In the genomic region with DNA sequence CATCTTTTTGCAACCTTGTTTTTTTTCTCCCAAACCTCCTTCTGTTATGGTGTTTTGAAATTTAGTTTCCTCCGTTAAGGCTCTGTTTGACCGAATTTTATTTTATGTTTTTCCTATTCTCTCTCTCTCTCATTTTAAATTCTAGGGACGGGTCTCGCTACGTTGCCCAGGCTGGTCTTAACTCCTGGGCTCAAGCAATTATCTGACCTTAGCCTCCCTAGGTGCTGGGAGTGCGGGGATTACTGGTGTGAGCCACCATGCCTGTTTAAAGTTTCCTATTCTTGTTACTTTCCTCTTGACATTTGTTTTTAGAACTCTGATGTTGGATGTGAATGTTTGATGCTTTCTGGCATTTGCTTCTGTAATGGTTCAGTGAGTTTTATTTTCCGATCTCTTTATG, we compare ENCODE assay signal across 8 cellular contexts. TPM values are rescaled to one million over a fixed set of nuclear protein-coding genes. Genes with fewer than 3 reads are reported as not detected.
DNase-seq lines count a peak whose midpoint lies in the region; ATAC-seq, FAIRE-seq and TF ChIP-seq lines count a peak whose summit lies in the region.

No MANE protein-coding gene starts in this region.

- H3K9ac ChIP-seq in K562 (ENCODE audit: insufficient read depth in 1 of 2, low read depth in 2 of 2, low read length in 2 of 2): peak overlapping the region; percentile 46 to 84; a peak in 3 of 4 replicates
- peak overlapping the region; percentile 94 for H3K9ac ChIP-seq in mesenchymal stem cell (ENCODE audit: low read length)

- CTCF ChIA-PET in K562 (lab: Yijun Ruan, JAX; ENCODE audit: low intra/inter-chr PET ratio): no interaction called here

- H3K27ac ChIP-seq in cardiac muscle cell (peak overlapping the region; percentile 97), K562 (ENCODE audit: extremely low read depth, low read depth, low read length) (0 out of 3 replicates have a peak overlapping the region, but pooled peaks have one; percentile 87), mesenchymal stem cell (ENCODE audit: low read length, poor library complexity, severe bottlenecking) (no peak overlapping the region), upper lobe of right lung (peak overlapping the region; percentile 89)

- POLR2A ChIA-PET in K562 (lab: Yijun Ruan, JAX): no interaction called here

- H3K9me3 ChIP-seq in cardiac muscle cell (ENCODE audit: low read depth) (no peaks in the 10 kb centered on the region), K562 (replicated peaks; ENCODE audit: control insufficient read depth, insufficient read depth, low read depth, low read length) (no peaks in the 10 kb centered on the region), mesenchymal stem cell (ENCODE audit: control insufficient read depth, low read length) (no peaks in the 10 kb centered on the region), upper lobe of right lung (no peaks in the 10 kb centered on the region)

- ATAC-seq in left cardiac atrium (no peak), K562 (no peak), upper lobe of right lung (no peak), HG03097 (IDR thresholded peaks at IDR 0.05; ENCODE audit: low FRiP score, unreplicated experiment) (no peak), HG02610 (IDR thresholded peaks at IDR 0.05; ENCODE audit: unreplicated experiment) (no peak)

- DNase-seq in cardiac muscle cell (ENCODE audit: low read depth in 1 of 2, low spot score in 1 of 2): no peak
- DNase-seq in left cardiac atrium: no peak
- peak in 1 of 4 experiments; percentile 9 for DNase-seq in K562 (ENCODE audit: extremely low read depth in 1 of 4, low spot score in 3 of 4)
- no peak for DNase-seq in mesenchymal stem cell
- DNase-seq in upper lobe of right lung: no peak
- no peak for DNase-seq in head of caudate nucleus

- no peak overlapping the region for H2BK12ac ChIP-seq in mesenchymal stem cell (ENCODE audit: low read length in 2 of 2)

- BruUV-seq in K562 (replicated peaks; lab: Mats Ljungman, UMichigan): no TSS peak

- no peak overlapping the region for H2BK120ac ChIP-seq in mesenchymal stem cell (ENCODE audit: low read depth, low read length)

- peak overlapping the region; percentile 71 for H3K4me2 ChIP-seq in K562 (ENCODE audit: insufficient read depth, low read length)
- H3K4me2 ChIP-seq in mesenchymal stem cell (ENCODE audit: low read length, poor library complexity, severe bottlenecking): peak overlapping the region; percentile 93

- no peak overlapping the region for H4K8ac ChIP-seq in mesenchymal stem cell (ENCODE audit: low read length)

- no peak overlapping the region for H3K4ac ChIP-seq in mesenchymal stem cell (ENCODE audit: low read depth in 1 of 2, low read length in 2 of 2)

- H3K14ac ChIP-seq in mesenchymal stem cell (ENCODE audit: low read length in 2 of 2): no peak overlapping the region

- 3% methylated on average over 6 of the region's 7 CpGs for WGBS in K562 (ENCODE audit: insufficient coverage, low coverage, missing lambda C conversion rate)
- WGBS in mesenchymal stem cell: 51% methylated on average over 7 of the region's 7 CpGs

- H3K4me3 ChIP-seq in cardiac muscle cell: peak overlapping the region; percentile 90
- H3K4me3 ChIP-seq in K562: peak overlapping the region; percentile 90
- H3K4me3 ChIP-seq in mesenchymal stem cell (ENCODE audit: insufficient read depth in 1 of 2, low read depth in 1 of 2, low read length in 2 of 2): peak overlapping the region; percentile 44 to 83
- H3K4me3 ChIP-seq in upper lobe of right lung: peak overlapping the region; percentile 91

- no peak overlapping the region for H4K91ac ChIP-seq in mesenchymal stem cell (ENCODE audit: low read length)

- no peaks in the 10 kb centered on the region for H3K9me1 ChIP-seq in K562 (ENCODE audit: control insufficient read depth, insufficient read depth, low read length)

- H3K79me2 ChIP-seq in K562 (ENCODE audit: control insufficient read depth, insufficient read depth, low read length): peaks cover 25% of the 10 kb centered on the region

- FAIRE-seq in K562 (lab: Jason Lieb, UNC): no peak

- in situ Hi-C loops in K562 (cut with MboI): loop anchor here (25.0 kb wide), 1 partner anchor 577 kb away; a partner anchor contains a TSS

- H3K4me1 ChIP-seq in cardiac muscle cell (ENCODE audit: low read depth) (no peaks in the 10 kb centered on the region), K562 (replicated peaks in 1 of 2; ENCODE audit: control insufficient read depth in 2 of 2, insufficient read depth in 2 of 2, low read length in 2 of 2) (peaks cover 0 to 6% of the 10 kb centered on the region in 2 experiments; a peak in 4 of 5 replicates), mesenchymal stem cell (ENCODE audit: control insufficient read depth, insufficient read depth, low read depth, low read length) (peaks cover 4% of the 10 kb centered on the region), upper lobe of right lung (peaks cover 22% of the 10 kb centered on the region)

- H4K20me1 ChIP-seq in K562 (replicated peaks; ENCODE audit: control insufficient read depth, insufficient read depth, low read length): no peaks in the 10 kb centered on the region

- peaks cover 11% of the 10 kb centered on the region for H3K79me1 ChIP-seq in mesenchymal stem cell (replicated peaks; ENCODE audit: low read length, poor library complexity, severe bottlenecking)

- H3K23ac ChIP-seq in mesenchymal stem cell (ENCODE audit: low read length in 2 of 2): no peak overlapping the region

- TF ChIP-seq CTCF in cardiac muscle cell (IDR thresholded peaks at IDR 0.05; ENCODE audit: low read depth, low read length) (no peak), K562 (IDR thresholded peaks at IDR 0.05 in 2 of 3, conservative IDR thresholded peaks at IDR 0.05 in 1 of 3; ENCODE audit: insufficient read depth in 2 of 3, low read depth in 1 of 3, low read length in 3 of 3) (no peak), upper lobe of right lung (IDR thresholded peaks at IDR 0.05) (no peak)

- H2AFZ ChIP-seq in K562 (ENCODE audit: low read depth, low read length) (no peak overlapping the region), mesenchymal stem cell (ENCODE audit: low read depth, low read length) (no peak overlapping the region)

- TF ChIP-seq POLR2A in K562 (conservative IDR thresholded peaks at IDR 0.05): no peak

- H2BK15ac ChIP-seq in mesenchymal stem cell (ENCODE audit: low read depth, poor library complexity, severe bottlenecking): no peak overlapping the region

- intact Hi-C loops in left cardiac atrium (cut with DNase I) (loop anchor here in 1 of 2 donors (5.0 to 10.0 kb wide), 3 partner anchors 177 to 549 kb away; a partner anchor contains a TSS), K562 (cut with micrococcal nuclease) (loop anchor here (5.0 kb wide), 3 partner anchors 377 to 542 kb away; no protein-coding TSS in a partner anchor), upper lobe of right lung (cut with DNase I) (no loop called here), head of caudate nucleus (cut with DNase I) (loop anchor here (5.0 kb wide), 1 partner anchor 72 kb away; no protein-coding TSS in a partner anchor)

- no peak for TF ChIP-seq RAD21 in K562 (CRISPR knock-in tag; conservative IDR thresholded peaks at IDR 0.05 in 1 of 2, IDR thresholded peaks at IDR 0.05 in 1 of 2)

- TF ChIP-seq EP300 in K562 (IDR thresholded peaks at IDR 0.05; ENCODE audit: low read length): no peak

- H2AK5ac ChIP-seq in mesenchymal stem cell (ENCODE audit: low read length, severe bottlenecking): no peak overlapping the region

- H3K36me3 ChIP-seq in cardiac muscle cell: peaks cover 15% of the 10 kb centered on the region
- H3K36me3 ChIP-seq in K562 (ENCODE audit: control insufficient read depth, insufficient read depth, low read length): peaks cover 30% of the 10 kb centered on the region
- H3K36me3 ChIP-seq in mesenchymal stem cell (ENCODE audit: control insufficient read depth in 1 of 2, insufficient read depth in 2 of 2, low read depth in 1 of 2, low read length in 2 of 2): peaks cover 8 to 24% of the 10 kb centered on the region in 2 experiments
- H3K36me3 ChIP-seq in upper lobe of right lung: peaks cover 14% of the 10 kb centered on the region

- no peak overlapping the region for H2BK5ac ChIP-seq in mesenchymal stem cell (ENCODE audit: low read depth, low read length, poor library complexity, severe bottlenecking)

- H3K18ac ChIP-seq in mesenchymal stem cell (ENCODE audit: low read depth in 1 of 2, low read length in 2 of 2): no peak overlapping the region

- H3K27me3 ChIP-seq in cardiac muscle cell (no peaks in the 10 kb centered on the region), K562 (ENCODE audit: control insufficient read depth in 2 of 2, insufficient read depth in 2 of 2, low read length in 2 of 2) (no peaks in the 10 kb centered on the region), mesenchymal stem cell (ENCODE audit: control insufficient read depth in 1 of 2, insufficient read depth in 1 of 2, low read length in 2 of 2) (no peaks in the 10 kb centered on the region), upper lobe of right lung (no peaks in the 10 kb centered on the region)

RNA-seq across cellular contexts. Expression of a gene that starts 1.0 kb away (rescaled TPM):
- total RNA-seq in cardiac muscle cell (76.1 and 87.4 TPM in 2 replicates), left cardiac atrium (10 to 100 TPM; 38.0 to 41.4 TPM), K562 (2014; rRNA removed) (38.0 and 40.4 TPM in 2 replicates), K562 (2014; rRNA removed; fragmentation: Illumina TruSeq; extraction: Trizol) (51.0 and 55.0 TPM in 2 replicates), K562 (2015; rRNA removed; fragmentation: Illumina TruSeq; extraction: Trizol) (57.0 and 63.3 TPM in 2 replicates), K562 (2021) (38.4 and 45.3 TPM in 2 replicates), upper lobe of right lung (63.4 TPM)
- polyA plus RNA-seq in cardiac muscle cell (71.3 and 75.0 TPM in 2 replicates), K562 (2011; rRNA removed) (108 and 109 TPM in 2 replicates), K562 (2014; fragmentation: Illumina TruSeq; extraction: Trizol) (59.7 and 71.8 TPM in 2 replicates), K562 (2014; fragmentation: Nextera tagmentation; extraction: Ambion mirVana) (10 to 100 TPM; 21.1 to 31.1 TPM), K562 (2014; rRNA removed) (30.9 and 37.3 TPM in 2 replicates)
- 59.5 and 89.2 TPM in 2 replicates for total RNA-seq in K562 (2011; cell fraction: chromatin; rRNA removed; ENCODE audit: low replicate concordance)
- 21.0 and 25.5 TPM in 2 replicates for total RNA-seq in K562 (2011; cell fraction: nucleolus; rRNA removed)
- total RNA-seq in K562 (2011; cell fraction: nucleoplasm; rRNA removed): 28.9 and 29.3 TPM in 2 replicates
- polyA plus RNA-seq in K562 (2011; cell fraction: cytosol; rRNA removed): 51.7 and 58.2 TPM in 2 replicates
- 95.6 and 117 TPM in 2 replicates for polyA plus RNA-seq in K562 (2011; cell fraction: nucleus; rRNA removed)
- polyA plus RNA-seq in K562 (2012): 29.8 and 38.9 TPM in 2 replicates
- polyA minus RNA-seq in K562 (2011; rRNA and poly(A)+ RNA removed): 137 and 139 TPM in 2 replicates
- 39.8 and 46.9 TPM in 2 replicates for polyA minus RNA-seq in K562 (2011; cell fraction: cytosol; rRNA and poly(A)+ RNA removed)
- 11.4 and 27.1 TPM in 2 replicates for polyA minus RNA-seq in K562 (2011; cell fraction: nucleus; rRNA and poly(A)+ RNA removed)
- 39.7 TPM for polyA plus RNA-seq in mesenchymal stem cell (2013, experiment 1 of 2)
- polyA plus RNA-seq in mesenchymal stem cell (2013, experiment 2 of 2): 40.1 TPM

RNA-seq across cellular contexts. Expression of a gene that starts 9.0 kb away (rescaled TPM):
- total RNA-seq in cardiac muscle cell (14.7 and 16.7 TPM in 2 replicates), left cardiac atrium (10 to 100 TPM; 33.5 to 35.0 TPM), K562 (2014; rRNA removed) (1.3 and 1.6 TPM in 2 replicates), K562 (2014; rRNA removed; fragmentation: Illumina TruSeq; extraction: Trizol) (0.45 and 0.55 TPM in 2 replicates), K562 (2015; rRNA removed; fragmentation: Illumina TruSeq; extraction: Trizol) (0.60 and 0.94 TPM in 2 replicates), K562 (2021) (1.9 and 2.2 TPM in 2 replicates), upper lobe of right lung (70.6 TPM)
- polyA plus RNA-seq in cardiac muscle cell (12.0 and 12.2 TPM in 2 replicates), K562 (2011; rRNA removed) (0.79 and 1.2 TPM in 2 replicates), K562 (2014; fragmentation: Illumina TruSeq; extraction: Trizol) (1.1 and 1.2 TPM in 2 replicates), K562 (2014; fragmentation: Nextera tagmentation; extraction: Ambion mirVana) (under 1 TPM; 0.06 to 0.22 TPM), K562 (2014; rRNA removed) (0.62 and 1.6 TPM in 2 replicates)
- total RNA-seq in K562 (2011; cell fraction: chromatin; rRNA removed; ENCODE audit: low replicate concordance): 3.2 and 3.4 TPM in 2 replicates
- 1.3 and 1.7 TPM in 2 replicates for total RNA-seq in K562 (2011; cell fraction: nucleolus; rRNA removed)
- 2.1 and 2.6 TPM in 2 replicates for total RNA-seq in K562 (2011; cell fraction: nucleoplasm; rRNA removed)
- polyA plus RNA-seq in K562 (2011; cell fraction: cytosol; rRNA removed): 0.62 and 0.64 TPM in 2 replicates
- polyA plus RNA-seq in K562 (2011; cell fraction: nucleus; rRNA removed): 3.7 and 4.2 TPM in 2 replicates
- 0.48 and 0.87 TPM in 2 replicates for polyA plus RNA-seq in K562 (2012)
- 1.4 and 2.2 TPM in 2 replicates for polyA minus RNA-seq in K562 (2011; rRNA and poly(A)+ RNA removed)
- 0.29 and 1.0 TPM in 2 replicates for polyA minus RNA-seq in K562 (2011; cell fraction: cytosol; rRNA and poly(A)+ RNA removed)
- 1.2 and 2.9 TPM in 2 replicates for polyA minus RNA-seq in K562 (2011; cell fraction: nucleus; rRNA and poly(A)+ RNA removed)
- polyA plus RNA-seq in mesenchymal stem cell (2013, experiment 1 of 2): 15.5 TPM
- polyA plus RNA-seq in mesenchymal stem cell (2013, experiment 2 of 2): 15.8 TPM
